Comparison of ENCODE assay signal across 9 cellular contexts in the genomic region with DNA sequence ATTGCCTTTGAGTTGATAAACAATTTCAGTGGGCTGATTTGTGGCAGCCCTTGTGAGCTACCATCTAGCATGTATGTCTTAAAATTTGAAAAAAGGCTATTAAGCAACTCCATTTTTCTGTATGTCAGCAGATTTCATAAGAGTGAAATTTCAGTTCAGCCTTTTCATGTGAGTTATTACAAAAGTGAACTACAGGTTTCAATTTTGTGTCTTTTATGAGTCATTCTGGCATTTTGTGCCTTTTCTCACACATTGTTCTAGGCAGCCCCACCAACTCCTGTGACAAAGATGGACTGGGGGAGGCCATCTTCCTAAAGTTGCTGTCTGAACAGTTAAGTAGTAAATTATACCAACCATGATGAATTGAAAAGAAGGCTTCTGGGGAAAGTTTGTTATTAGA. TPM values are rescaled to one million over a fixed set of nuclear protein-coding genes. Genes with fewer than 3 reads are reported as not detected.
A peak's percentile ranks its signal among the peaks of the same experiment; 100 is the strongest.
DNase-seq lines count a peak whose midpoint lies in the region; ATAC-seq and TF ChIP-seq lines count a peak whose summit lies in the region.
"Had no signal": no experiment of that assay in that cellular context is flagged by ENCODE, and none has a peak within 500 bp of the region (broad histone marks: within the 10 kb centered on the region; RNA-seq: fewer than 3 reads in every experiment).

No MANE protein-coding gene starts in this region.

- no peak overlapping the region for H4K91ac ChIP-seq in neuronal stem cell (ENCODE audit: low read depth, low read length, poor library complexity)

- H3K4me2 ChIP-seq in neuronal stem cell (ENCODE audit: insufficient read depth, low read length, poor library complexity, severe bottlenecking), result no peak overlapping the region

- no peak overlapping the region for H3K14ac ChIP-seq in neuronal stem cell (ENCODE audit: low read length)

- H2BK120ac ChIP-seq in neuronal stem cell (ENCODE audit: low read depth, low read length), result no peak overlapping the region

- H3K9me3 ChIP-seq in tibial artery, result no peaks in the 10 kb centered on the region
- no peaks in the 10 kb centered on the region for H3K9me3 ChIP-seq in neuronal stem cell (replicated peaks in 1 of 2; ENCODE audit: control insufficient read depth in 2 of 2, insufficient read depth in 1 of 2, low read depth in 1 of 2, low read length in 2 of 2)

- H3K27ac ChIP-seq in tibial artery (no peak overlapping the region), neuronal stem cell (replicated peaks; ENCODE audit: low read length) (no peak overlapping the region)

- no peak overlapping the region for H2AK5ac ChIP-seq in neuronal stem cell (ENCODE audit: low read depth, low read length)

- peaks cover 16% of the 10 kb centered on the region for H3K36me3 Mint-ChIP-seq in activated T-cell treated with anti-CD3 and anti-CD28 coated beads, Interleukin-2, amount 50 U/mL, for 4 hours (ENCODE audit: insufficient read depth)
- H3K36me3 Mint-ChIP-seq in activated naive CD8-positive, alpha-beta T cell treated with anti-CD3 and anti-CD28 coated beads for 36 hours, result peaks cover 21% of the 10 kb centered on the region
- peaks cover 24% of the 10 kb centered on the region for H3K36me3 Mint-ChIP-seq in stimulated activated memory B cell treated with anti-CD40 and anti-IgM and Interleukin-4, amounts not matched to agents 10 μg/mL and 1 μg/mL and 100 μg/mL, for 72 hours

- H3K23ac ChIP-seq in neuronal stem cell (ENCODE audit: low read depth, low read length, poor library complexity), result no peak overlapping the region

- TF ChIP-seq CTCF in tibial artery (IDR thresholded peaks at IDR 0.05), result no peak

- peak; percentile 86 to 88 for ATAC-seq in activated T-cell treated with anti-CD3 and anti-CD28 coated beads, Interleukin-2, amount 50 U/mL, for 4 hours
- ATAC-seq in HG03342 (IDR thresholded peaks at IDR 0.05; ENCODE audit: unreplicated experiment), result peak; percentile 48
- peak; percentile 77 for ATAC-seq in stimulated activated memory B cell treated with anti-CD40 and anti-IgM and Interleukin-4, amounts not matched to agents 10 μg/mL and 1 μg/mL and 100 μg/mL, for 72 hours
- ATAC-seq: sciatic nerve had no signal

- H3K27me3 ChIP-seq in tibial artery, result no peaks in the 10 kb centered on the region
- no peaks in the 10 kb centered on the region for H3K27me3 ChIP-seq in neuronal stem cell (ENCODE audit: control insufficient read depth in 3 of 3, insufficient read depth in 3 of 3, low read depth in 1 of 3, low read length in 3 of 3)

- no peak overlapping the region for H2BK5ac ChIP-seq in neuronal stem cell (ENCODE audit: low read length)

- no peaks in the 10 kb centered on the region for H3K27me3 Mint-ChIP-seq in activated T-cell treated with anti-CD3 and anti-CD28 coated beads, Interleukin-2, amount 50 U/mL, for 4 hours (ENCODE audit: low read depth)
- H3K27me3 Mint-ChIP-seq in activated naive CD8-positive, alpha-beta T cell treated with anti-CD3 and anti-CD28 coated beads for 36 hours, result no peaks in the 10 kb centered on the region
- no peaks in the 10 kb centered on the region for H3K27me3 Mint-ChIP-seq in stimulated activated memory B cell treated with anti-CD40 and anti-IgM and Interleukin-4, amounts not matched to agents 10 μg/mL and 1 μg/mL and 100 μg/mL, for 72 hours

- H3K18ac ChIP-seq in neuronal stem cell (ENCODE audit: low read length), result no peak overlapping the region

- no peaks in the 10 kb centered on the region for H3K9me3 Mint-ChIP-seq in activated T-cell treated with anti-CD3 and anti-CD28 coated beads, Interleukin-2, amount 50 U/mL, for 4 hours
- no peaks in the 10 kb centered on the region for H3K9me3 Mint-ChIP-seq in activated naive CD8-positive, alpha-beta T cell treated with anti-CD3 and anti-CD28 coated beads for 36 hours
- no peaks in the 10 kb centered on the region for H3K9me3 Mint-ChIP-seq in stimulated activated memory B cell treated with anti-CD40 and anti-IgM and Interleukin-4, amounts not matched to agents 10 μg/mL and 1 μg/mL and 100 μg/mL, for 72 hours

- intact Hi-C loops in tibial artery (cut with DNase I; ENCODE audit: low total_unique reads), result no loop called here

- H3K4me1 ChIP-seq in tibial artery (peaks cover 0 to 20% (median 6%) of the 10 kb centered on the region in 4 donors), neuronal stem cell (ENCODE audit: control insufficient read depth in 2 of 2, insufficient read depth in 1 of 2, low read depth in 1 of 2, low read length in 2 of 2) (peaks cover 5 to 8% of the 10 kb centered on the region in 2 donors)

- peak overlapping the region; percentile 62 for H3K27ac Mint-ChIP-seq in activated naive CD8-positive, alpha-beta T cell treated with anti-CD3 and anti-CD28 coated beads for 36 hours
- peak overlapping the region; percentile 72 for H3K27ac Mint-ChIP-seq in stimulated activated memory B cell treated with anti-CD40 and anti-IgM and Interleukin-4, amounts not matched to agents 10 μg/mL and 1 μg/mL and 100 μg/mL, for 72 hours

- DNase-seq in activated T-cell treated with anti-CD3 and anti-CD28 coated beads, Interleukin-2, amount 50 U/mL, for 4 hours, result no peak
- no peak for DNase-seq in activated T-cell treated with anti-CD3 and anti-CD28 coated beads, Interleukin-2, amount 50 U/mL, for 1 hour
- peak; percentile 34 for DNase-seq in activated naive CD8-positive, alpha-beta T cell treated with anti-CD3 and anti-CD28 coated beads for 36 hours
- DNase-seq in tibial artery (no peak), midbrain (lab: John Stamatoyannopoulos, UW) (no peak), neuronal stem cell (ENCODE audit: low spot score) (no peak)

- no peak overlapping the region for H2BK15ac ChIP-seq in neuronal stem cell (ENCODE audit: low read length)

- H3K36me3 ChIP-seq in tibial artery (no peaks in the 10 kb centered on the region), neuronal stem cell (replicated peaks in 1 of 2; ENCODE audit: control insufficient read depth in 2 of 2, insufficient read depth in 2 of 2, low read length in 2 of 2) (peaks cover 7 to 60% of the 10 kb centered on the region in 2 donors)

- no peak overlapping the region for H2BK12ac ChIP-seq in neuronal stem cell (ENCODE audit: low read length)

- H4K8ac ChIP-seq in neuronal stem cell (ENCODE audit: low read depth, low read length), result no peak overlapping the region

- H3K4me1 Mint-ChIP-seq in activated T-cell treated with anti-CD3 and anti-CD28 coated beads, Interleukin-2, amount 50 U/mL, for 4 hours (ENCODE audit: low read depth), result peaks cover 67% of the 10 kb centered on the region
- H3K4me1 Mint-ChIP-seq in activated naive CD8-positive, alpha-beta T cell treated with anti-CD3 and anti-CD28 coated beads for 36 hours, result peaks cover 60% of the 10 kb centered on the region
- peaks cover 74% of the 10 kb centered on the region for H3K4me1 Mint-ChIP-seq in stimulated activated memory B cell treated with anti-CD40 and anti-IgM and Interleukin-4, amounts not matched to agents 10 μg/mL and 1 μg/mL and 100 μg/mL, for 72 hours

- no peak overlapping the region for H2AFZ ChIP-seq in neuronal stem cell (ENCODE audit: low read length)

- H3K4me3 Mint-ChIP-seq in activated T-cell treated with anti-CD3 and anti-CD28 coated beads, Interleukin-2, amount 50 U/mL, for 4 hours, result peak overlapping the region; percentile 14
- peak overlapping the region; percentile 29 for H3K4me3 Mint-ChIP-seq in activated naive CD8-positive, alpha-beta T cell treated with anti-CD3 and anti-CD28 coated beads for 36 hours
- H3K4me3 Mint-ChIP-seq in stimulated activated memory B cell treated with anti-CD40 and anti-IgM and Interleukin-4, amounts not matched to agents 10 μg/mL and 1 μg/mL and 100 μg/mL, for 72 hours, result no peak overlapping the region

- H3K4me3 ChIP-seq in tibial artery (no peak overlapping the region), neuronal stem cell (ENCODE audit: low read length in 2 of 2) (no peak overlapping the region)

- peaks cover 11% of the 10 kb centered on the region for H3K79me1 ChIP-seq in neuronal stem cell (ENCODE audit: low read depth, low read length)

- no peak overlapping the region for H3K4ac ChIP-seq in neuronal stem cell (ENCODE audit: low read length)

- no peak overlapping the region for H3K9ac ChIP-seq in neuronal stem cell (ENCODE audit: low read depth, low read length, poor library complexity)

RNA-seq across cellular contexts. Expression of gene USP10, which starts 52.1 kb away (rescaled TPM):
- 100 to 1,000 TPM; 118 to 142 (median 135) TPM for total RNA-seq in activated T-cell treated with anti-CD3 and anti-CD28 coated beads, Interleukin-2, amount 50 U/mL, for 4 hours
- 100 to 1,000 TPM; 148 to 151 TPM for total RNA-seq in activated naive CD8-positive, alpha-beta T cell treated with anti-CD3 and anti-CD28 coated beads for 36 hours
- polyA plus RNA-seq in neuronal stem cell (2013, experiment 1 of 2), result 92.1 TPM
- 91.9 TPM for polyA plus RNA-seq in neuronal stem cell (2013, experiment 2 of 2)
